Comparison of ENCODE assay signal across 17 cellular contexts in genomic region chr5:106415541-106415940, GRCh38.
DNase-seq lines count a peak whose midpoint lies in the region; ATAC-seq, FAIRE-seq and TF ChIP-seq lines count a peak whose summit lies in the region.
"Had no signal": no experiment of that assay in that cellular context is flagged by ENCODE, and none has a peak within 500 bp of the region (broad histone marks: within the 10 kb centered on the region; RNA-seq: fewer than 3 reads in every experiment).

No MANE protein-coding gene starts in this region.

- no peak overlapping the region for H3K27ac Mint-ChIP-seq in activated T-helper 1 cell treated with anti-CD3 and anti-CD28 coated beads, Interleukin-12 subunit alpha, Interleukin-12 subunit beta, Interleukin-2, Interleukin-4 antibody, amounts not matched to agents 30 ng/mL and 10 ng/mL and 1 ng/mL, durations not matched to agents 14 hours and 24 hours and 36 hours

- no peaks in the 10 kb centered on the region for H3K36me3 Mint-ChIP-seq in activated T-helper 1 cell treated with anti-CD3 and anti-CD28 coated beads, Interleukin-12 subunit alpha, Interleukin-12 subunit beta, Interleukin-2, Interleukin-4 antibody, amounts not matched to agents 30 ng/mL and 10 ng/mL and 1 ng/mL, durations not matched to agents 14 hours and 24 hours and 36 hours (ENCODE audit: low read depth)

- H3K27me3 ChIP-seq in AG04450 (ENCODE audit: control insufficient read depth, insufficient read depth, low read length), result no peaks in the 10 kb centered on the region
- H3K27me3 ChIP-seq: pancreas, testis had no signal

- H3K27me3 Mint-ChIP-seq in activated T-helper 1 cell treated with anti-CD3 and anti-CD28 coated beads, Interleukin-12 subunit alpha, Interleukin-12 subunit beta, Interleukin-2, Interleukin-4 antibody, amounts not matched to agents 30 ng/mL and 10 ng/mL and 1 ng/mL, durations not matched to agents 14 hours and 24 hours and 36 hours (ENCODE audit: insufficient read depth), result no peaks in the 10 kb centered on the region

- H3K9me3 ChIP-seq in AG04450 (ENCODE audit: control insufficient read depth, insufficient read depth, low read length), result peaks cover 3% of the 10 kb centered on the region; the same call in 1 of the 2 replicates
- H3K9me3 ChIP-seq: pancreas, testis had no signal

- H3K4me3 Mint-ChIP-seq in activated T-helper 1 cell treated with anti-CD3 and anti-CD28 coated beads, Interleukin-12 subunit alpha, Interleukin-12 subunit beta, Interleukin-2, Interleukin-4 antibody, amounts not matched to agents 30 ng/mL and 10 ng/mL and 1 ng/mL, durations not matched to agents 14 hours and 24 hours and 36 hours, result no peak overlapping the region

- FAIRE-seq in HTR-8/SVneo (lab: Jason Lieb, UNC), result peak; percentile 36
- FAIRE-seq: pancreas had no signal

- H3K27ac ChIP-seq in AG04450 (ENCODE audit: low read depth, low read length), result peak overlapping the region; percentile 34
- H3K27ac ChIP-seq: pancreas, testis had no signal

- no peaks in the 10 kb centered on the region for H3K9me3 Mint-ChIP-seq in activated T-helper 1 cell treated with anti-CD3 and anti-CD28 coated beads, Interleukin-12 subunit alpha, Interleukin-12 subunit beta, Interleukin-2, Interleukin-4 antibody, amounts not matched to agents 30 ng/mL and 10 ng/mL and 1 ng/mL, durations not matched to agents 14 hours and 24 hours and 36 hours

- DNase-seq in AG04450 (ENCODE audit: low read depth, low spot score) (peak; percentile 82), HTR-8/SVneo (ENCODE audit: insufficient read length, low spot score) (peak; percentile 49), astrocyte of the spinal cord (ENCODE audit: low read depth, low spot score) (peak; percentile 88), islet precursor cell (peak; percentile 89), NCI-H1694 treated with DMSO at 0.1 percent for 48 hours (lab: John Stamatoyannopoulos, UW) (no peak), SHP77 treated with DMSO at 0.1 percent for 48 hours (lab: John Stamatoyannopoulos, UW) (no peak)
- DNase-seq in activated T-helper 1 cell treated with anti-CD3 and anti-CD28 coated beads, Interleukin-12 subunit alpha, Interleukin-12 subunit beta, Interleukin-2, Interleukin-4 antibody, amounts not matched to agents 30 ng/mL and 10 ng/mL and 1 ng/mL, durations not matched to agents 14 hours and 24 hours and 36 hours (ENCODE audit: low spot score), result no peak
- DNase-seq: activated CD8-positive, alpha-beta memory T cell treated with anti-CD3 and anti-CD28 coated beads for 24 hours; activated naive CD4-positive, alpha-beta T cell treated with anti-CD3 and anti-CD28 coated beads, Interleukin-2, amount 50 U/mL, for 16 hours; cerebellar nuclear complex; erythroblast; NCI-H146; NCI-H69; pancreas; testis had no signal

- TF ChIP-seq CTCF in AG04450 (IDR thresholded peaks at IDR 0.05; ENCODE audit: low read depth, low read length) (no peak), astrocyte of the spinal cord (IDR thresholded peaks at IDR 0.05; ENCODE audit: low read depth, low read length) (no peak)

- POLR2A ChIA-PET in AG04450 (lab: Yijun Ruan, JAX), result no interaction called here

- intact Hi-C loops in activated T-helper 1 cell treated with anti-CD3 and anti-CD28 coated beads, Interleukin-12 subunit alpha, Interleukin-12 subunit beta, Interleukin-2, Interleukin-4 antibody, amounts not matched to agents 30 ng/mL and 10 ng/mL and 1 ng/mL, durations not matched to agents 14 hours and 24 hours and 36 hours (cut with micrococcal nuclease), result no loop called here

- H3K4me3 ChIP-seq in AG04450 (ENCODE audit: low read depth, low read length) (no peak overlapping the region), astrocyte of the spinal cord (ENCODE audit: low read depth, low read length) (no peak overlapping the region)
- H3K4me3 ChIP-seq: pancreas, testis had no signal

- ATAC-seq in GM19397 (IDR thresholded peaks at IDR 0.05; ENCODE audit: unreplicated experiment), result no peak
- ATAC-seq: pancreas, Right ventricle myocardium inferior had no signal

- in situ Hi-C loops in astrocyte of the spinal cord (cut with HindIII; ENCODE audit: low sequenced_read_pairs), result no loop called here

- H3K4me1 Mint-ChIP-seq in activated T-helper 1 cell treated with anti-CD3 and anti-CD28 coated beads, Interleukin-12 subunit alpha, Interleukin-12 subunit beta, Interleukin-2, Interleukin-4 antibody, amounts not matched to agents 30 ng/mL and 10 ng/mL and 1 ng/mL, durations not matched to agents 14 hours and 24 hours and 36 hours (ENCODE audit: low read depth), result no peaks in the 10 kb centered on the region

- CTCF ChIA-PET in AG04450 (lab: Charles Lee), result no interaction called here

Comparison
In these comparisons a context has a peak if more than half of its experiments do, and no peak if none do; other contexts are left out.
1. DNase-seq: peak in AG04450 (single experiment), HTR-8/SVneo (single experiment), astrocyte of the spinal cord (single experiment) and islet precursor cell (single experiment); none in NCI-H1694 treated with DMSO at 0.1 percent for 48 hours (single experiment), activated T-helper 1 cell treated with anti-CD3 and anti-CD28 coated beads, Interleukin-12 subunit alpha, Interleukin-12 subunit beta, Interleukin-2, Interleukin-4 antibody, amounts not matched to agents 30 ng/mL and 10 ng/mL and 1 ng/mL, durations not matched to agents 14 hours and 24 hours and 36 hours (single experiment) and SHP77 treated with DMSO at 0.1 percent for 48 hours (single experiment).